ENCODE assay signal across 19 cellular contexts in genomic region chr2:67046568-67046967, GRCh38.
DNase-seq lines count a peak whose midpoint lies in the region; ATAC-seq and TF ChIP-seq lines count a peak whose summit lies in the region.
"Had no signal": no experiment of that assay in that cellular context is flagged by ENCODE, and none has a peak within 500 bp of the region (broad histone marks: within the 10 kb centered on the region; RNA-seq: fewer than 3 reads in every experiment).

No MANE protein-coding gene starts in this region.

- intact Hi-C loops in Calu3 (cut with micrococcal nuclease; ENCODE audit: unreplicated experiment) (loop anchor here (10.0 kb wide), 1 partner anchor 168 kb away; no protein-coding TSS in a partner anchor), body of pancreas (cut with DNase I) (no loop called here), left lung (cut with DNase I) (no loop called here)

- H2BK120ac ChIP-seq in mesendoderm (ENCODE audit: low read depth, low read length), result no peak overlapping the region

- H3K36me3 ChIP-seq in body of pancreas (replicated peaks in 1 of 2; ENCODE audit: insufficient read depth in 1 of 2, low read depth in 2 of 2) (no peaks in the 10 kb centered on the region), mesendoderm (ENCODE audit: control insufficient read depth, insufficient read depth, low read length) (no peaks in the 10 kb centered on the region), neural progenitor cell (no peaks in the 10 kb centered on the region), left lung (no peaks in the 10 kb centered on the region)
- H3K36me3 ChIP-seq: BE2C had no signal

- H3K4me1 ChIP-seq in body of pancreas (peaks cover 50% of the 10 kb centered on the region), mesendoderm (ENCODE audit: control insufficient read depth, low read depth, low read length) (no peaks in the 10 kb centered on the region), neural progenitor cell (no peaks in the 10 kb centered on the region), left lung (no peaks in the 10 kb centered on the region)
- H3K4me1 ChIP-seq: BE2C had no signal

- no TSS peak for BruUV-seq in Calu3 (replicated peaks; lab: Mats Ljungman, UMichigan)

- no peak overlapping the region for H3K18ac ChIP-seq in mesendoderm (ENCODE audit: low read length)

- TF ChIP-seq POLR2A in body of pancreas (IDR thresholded peaks at IDR 0.05), result no peak

- DNase-seq in Calu3, result no peak
- peak; percentile 32 for DNase-seq in LoVo (ENCODE audit: low spot score)
- no peak for DNase-seq in body of pancreas
- peak; percentile 7 for DNase-seq in kidney glomerular epithelial cell (lab: John Stamatoyannopoulos, UW)
- no peak for DNase-seq in mesendoderm
- no peak for DNase-seq in neural progenitor cell (ENCODE audit: low spot score)
- no peak for DNase-seq in left lung
- DNase-seq in NCI-H2081 treated with DMSO at 0.1 percent for 48 hours (lab: John Stamatoyannopoulos, UW), result no peak
- DNase-seq: BE2C; CD4-positive, alpha-beta T cell; DND-41; Karpas-422; NCI-H1417; NCI-H187 treated with DMSO at 0.1 percent for 48 hours; NCI-H510A; SHP77 treated with DMSO at 0.1 percent for 48 hours; T-helper 17 cell had no signal

- peak overlapping the region; percentile 29 for H3K27ac Mint-ChIP-seq in Calu3 (ENCODE audit: unreplicated experiment)
- no peak overlapping the region for H3K27ac Mint-ChIP-seq in neural progenitor cell
- H3K27ac Mint-ChIP-seq: CD4-positive, alpha-beta T cell; GM23338; T-helper 17 cell had no signal

- CTCF ChIA-PET in Calu3 (lab: Charles Lee), result no interaction called here

- no peaks in the 10 kb centered on the region for H3K79me1 ChIP-seq in mesendoderm (ENCODE audit: low read length)

- no peak overlapping the region for H2AFZ ChIP-seq in neural progenitor cell (replicated peaks)
- H2AFZ ChIP-seq: GM23338 had no signal

- H3K56ac ChIP-seq in mesendoderm (ENCODE audit: low read length), result no peak overlapping the region

- peaks cover 24% of the 10 kb centered on the region for H3K4me1 Mint-ChIP-seq in Calu3 (ENCODE audit: low read depth, unreplicated experiment)
- no peaks in the 10 kb centered on the region for H3K4me1 Mint-ChIP-seq in neural progenitor cell
- H3K4me1 Mint-ChIP-seq: T-helper 17 cell had no signal

- WGBS in body of pancreas, 2 donors, result 100% methylated on average over 1 of the region's 1 CpG
- no CpG with 5 or more reads among the region's 1 CpG for WGBS in mesendoderm (ENCODE audit: extremely low coverage, insufficient coverage, low lambda C conversion rate)

- H3K9me3 Mint-ChIP-seq in Calu3 (ENCODE audit: low read depth, unreplicated experiment) (no peaks in the 10 kb centered on the region), neural progenitor cell (no peaks in the 10 kb centered on the region)
- H3K9me3 Mint-ChIP-seq: CD4-positive, alpha-beta T cell; GM23338 had no signal

- no peak overlapping the region for H3K4ac ChIP-seq in mesendoderm (ENCODE audit: low read depth, low read length)

- H3K23ac ChIP-seq in mesendoderm (ENCODE audit: low read length), result no peak overlapping the region

- H3K27ac ChIP-seq in body of pancreas (peak overlapping the region in 3 of 4 donors; percentile 22 to 36 (median 23)), mesendoderm (ENCODE audit: low read depth, low read length) (no peak overlapping the region), neural progenitor cell (no peak overlapping the region), left lung (no peak overlapping the region)

- no peak overlapping the region for H2BK5ac ChIP-seq in mesendoderm (ENCODE audit: low read length)

- H4K20me1 ChIP-seq in neural progenitor cell (ENCODE audit: low read depth), result no peaks in the 10 kb centered on the region

- ATAC-seq in body of pancreas, result no peak
- ATAC-seq in left lung, result no peak
- ATAC-seq: GM23338, HCT116, T-helper 17 cell had no signal

- H2AK5ac ChIP-seq in mesendoderm (ENCODE audit: low read length), result no peak overlapping the region

- H3K4me3 Mint-ChIP-seq in Calu3 (ENCODE audit: low read depth, unreplicated experiment), result no peak overlapping the region
- no peak overlapping the region for H3K4me3 Mint-ChIP-seq in neural progenitor cell
- H3K4me3 Mint-ChIP-seq: CD4-positive, alpha-beta T cell; GM23338; T-helper 17 cell had no signal

- no peaks in the 10 kb centered on the region for H3K27me3 ChIP-seq in body of pancreas
- no peaks in the 10 kb centered on the region for H3K27me3 ChIP-seq in mesendoderm (ENCODE audit: insufficient read depth, low read length, poor library complexity)
- H3K27me3 ChIP-seq in neural progenitor cell, result no peaks in the 10 kb centered on the region
- H3K27me3 ChIP-seq in left lung, result no peaks in the 10 kb centered on the region
- H3K27me3 ChIP-seq: BE2C had no signal

- no peak overlapping the region for H4K5ac ChIP-seq in mesendoderm (ENCODE audit: low read length)

- no peak overlapping the region for H2BK15ac ChIP-seq in mesendoderm (replicated peaks; ENCODE audit: low read depth)

- H3K9ac ChIP-seq in mesendoderm (ENCODE audit: low read length), result no peak overlapping the region
- no peak overlapping the region for H3K9ac ChIP-seq in neural progenitor cell

- H3K9me3 ChIP-seq in body of pancreas (no peaks in the 10 kb centered on the region), neural progenitor cell (ENCODE audit: low read depth) (no peaks in the 10 kb centered on the region), left lung (no peaks in the 10 kb centered on the region)
- H3K9me3 ChIP-seq: BE2C had no signal

- H3K4me2 ChIP-seq in mesendoderm (ENCODE audit: low read length), result no peak overlapping the region
- no peak overlapping the region for H3K4me2 ChIP-seq in neural progenitor cell
- H3K4me2 ChIP-seq: GM23338 had no signal

- no peak for TF ChIP-seq CTCF in Calu3 (IDR thresholded peaks at IDR 0.05; ENCODE audit: unreplicated experiment)
- TF ChIP-seq CTCF in body of pancreas (IDR thresholded peaks at IDR 0.05), result no peak
- TF ChIP-seq CTCF in neural progenitor cell (IDR thresholded peaks at IDR 0.05), result no peak
- TF ChIP-seq CTCF in left lung (IDR thresholded peaks at IDR 0.05), result no peak

- no peaks in the 10 kb centered on the region for H3K79me2 ChIP-seq in mesendoderm (ENCODE audit: control insufficient read depth, insufficient read depth, low read length)
- H3K79me2 ChIP-seq in neural progenitor cell (ENCODE audit: low read depth), result no peaks in the 10 kb centered on the region

- H3K4me3 ChIP-seq in body of pancreas, result no peak overlapping the region
- H3K4me3 ChIP-seq in mesendoderm (ENCODE audit: low read length), result no peak overlapping the region
- H3K4me3 ChIP-seq in neural progenitor cell, result no peak overlapping the region
- H3K4me3 ChIP-seq in left lung, result no peak overlapping the region
- H3K4me3 ChIP-seq: GM23338 had no signal

- no peak overlapping the region for H4K8ac ChIP-seq in mesendoderm (ENCODE audit: low read depth, low read length)

- H3F3A ChIP-seq in neural progenitor cell (ENCODE audit: low read depth), result no peaks in the 10 kb centered on the region

- no peaks in the 10 kb centered on the region for H3K36me3 Mint-ChIP-seq in Calu3 (ENCODE audit: insufficient read depth, unreplicated experiment)
- no peaks in the 10 kb centered on the region for H3K36me3 Mint-ChIP-seq in neural progenitor cell

- H3K27me3 Mint-ChIP-seq in Calu3 (ENCODE audit: unreplicated experiment) (no peaks in the 10 kb centered on the region), neural progenitor cell (ENCODE audit: insufficient read depth, low read depth) (no peaks in the 10 kb centered on the region)
- H3K27me3 Mint-ChIP-seq: CD4-positive, alpha-beta T cell; T-helper 17 cell had no signal

Comparison
In these comparisons a context has a peak if more than half of its experiments do, and no peak if none do; other contexts are left out.
1. DNase-seq: peak in LoVo (single experiment) and kidney glomerular epithelial cell (single experiment); none in Calu3 (single experiment), body of pancreas (0 of 4), mesendoderm (single experiment), neural progenitor cell (single experiment), left lung (0 of 2) and NCI-H2081 treated with DMSO at 0.1 percent for 48 hours (single experiment).
2. H3K27ac ChIP-seq: peak in body of pancreas (3 of 4); none in mesendoderm (single experiment), neural progenitor cell (single experiment) and left lung (0 of 2).